ENCODE assay signal across 8 cellular contexts in genomic region chr3:136197159-136197715, GRCh38. TPM values are rescaled to one million over a fixed set of nuclear protein-coding genes. Genes with fewer than 3 reads are reported as not detected.
DNase-seq lines count a peak whose midpoint lies in the region; ATAC-seq and TF ChIP-seq lines count a peak whose summit lies in the region.

No MANE protein-coding gene starts in this region.

- WGBS in hepatocyte (ENCODE audit: low lambda C conversion rate, missing lambda C conversion rate) = 15% methylated on average over 13 of the region's 13 CpGs
- 18% methylated on average over 13 of the region's 13 CpGs for WGBS in smooth muscle cell (ENCODE audit: low lambda C conversion rate)

- peaks cover 2% of the 10 kb centered on the region; the same call in 1 of the 2 replicates for H3K27me3 Mint-ChIP-seq in WTC11 (ENCODE audit: low read depth)

- DNase-seq in right atrium auricular region (ENCODE audit: low spot score) (no peak), Right ventricle myocardium superior (no peak), WTC11 (ENCODE audit: low spot score) (no peak), hepatocyte (ENCODE audit: low spot score) (no peak), smooth muscle cell (lab: John Stamatoyannopoulos, UW; ENCODE audit: unreplicated experiment) (no peak)

- peaks cover 31% of the 10 kb centered on the region for H3K4me1 Mint-ChIP-seq in WTC11

- POLR2A ChIA-PET in WTC11 (lab: Charles Lee) = interaction anchor here (0.7 to 1.9 kb wide), 7 partner anchors 9 to 596 kb away, joined by 3 to 14 read pairs (median 3); partner anchors contain the start of gene STAG1

- peaks cover 0 to 26% of the 10 kb centered on the region in 2 donors for H3K4me1 ChIP-seq in right atrium auricular region
- peaks cover 15% of the 10 kb centered on the region for H3K4me1 ChIP-seq in hepatocyte (ENCODE audit: insufficient read depth)
- H3K4me1 ChIP-seq in smooth muscle cell (ENCODE audit: low read depth) = peaks cover 28% of the 10 kb centered on the region

- intact Hi-C loops in Right ventricle myocardium superior (cut with DNase I) = loop anchor here (2.0 to 10.0 kb wide), 2 partner anchors 54 to 558 kb away; partner anchors contain the start of genes PCCB and STAG1

- H4K20me1 ChIP-seq in hepatocyte (ENCODE audit: insufficient read depth, poor library complexity, severe bottlenecking) (peaks cover 33% of the 10 kb centered on the region), smooth muscle cell (ENCODE audit: low read depth) (peaks cover 32% of the 10 kb centered on the region)

- H3K4me3 ChIP-seq in right atrium auricular region (peak overlapping the region; percentile 69 to 76), hepatocyte (peak overlapping the region; percentile 25), smooth muscle cell (peak overlapping the region; percentile 97)

- no peak for ATAC-seq in Right ventricle myocardium superior (ENCODE audit: poor library complexity)
- no peak for ATAC-seq in WTC11
- ATAC-seq in GM21381 (IDR thresholded peaks at IDR 0.05; ENCODE audit: unreplicated experiment) = no peak
- no peak for ATAC-seq in GM19467 (IDR thresholded peaks at IDR 0.05; ENCODE audit: unreplicated experiment)
- ATAC-seq in HG02938 (IDR thresholded peaks at IDR 0.05; ENCODE audit: unreplicated experiment) = no peak

- H3K36me3 Mint-ChIP-seq in WTC11 = peaks cover 8% of the 10 kb centered on the region

- H3F3A ChIP-seq in smooth muscle cell (ENCODE audit: low read depth) = peaks cover 20% of the 10 kb centered on the region

- H3K27ac Mint-ChIP-seq in WTC11 = peak overlapping the region; percentile 100

- CTCF ChIA-PET in WTC11 (lab: Charles Lee) = interaction anchor here (0.7 to 3.8 kb wide), 3 partner anchors 10 to 555 kb away, joined by 3 to 22 read pairs (median 6); partner anchors contain the start of gene STAG1

- TF ChIP-seq CTCF in right atrium auricular region (IDR thresholded peaks at IDR 0.05) (no peak), WTC11 (IDR thresholded peaks at IDR 0.05) (no peak), hepatocyte (IDR thresholded peaks at IDR 0.05; ENCODE audit: poor library complexity) (no peak), smooth muscle cell (IDR thresholded peaks at IDR 0.05; ENCODE audit: borderline replicate concordance, insufficient read depth, poor library complexity, severe bottlenecking) (no peak)

- H3K27me3 ChIP-seq in right atrium auricular region (no peaks in the 10 kb centered on the region), hepatocyte (no peaks in the 10 kb centered on the region), smooth muscle cell (ENCODE audit: low read depth) (no peaks in the 10 kb centered on the region)

- peak overlapping the region; percentile 85 for H3K9ac ChIP-seq in smooth muscle cell (ENCODE audit: low read depth)

- peak overlapping the region; percentile 99 to 100 for H3K27ac ChIP-seq in right atrium auricular region
- peak overlapping the region; percentile 99 for H3K27ac ChIP-seq in hepatocyte
- peak overlapping the region; percentile 99 for H3K27ac ChIP-seq in smooth muscle cell (ENCODE audit: low read depth)

- H3K4me2 ChIP-seq in hepatocyte (peak overlapping the region; percentile 78), smooth muscle cell (peak overlapping the region; percentile 89)

- H3K4me3 Mint-ChIP-seq in WTC11 = peak overlapping the region; percentile 97

- peak overlapping the region; percentile 68 for H2AFZ ChIP-seq in hepatocyte
- peak overlapping the region; percentile 90 for H2AFZ ChIP-seq in smooth muscle cell (ENCODE audit: low read depth)

- H3K79me2 ChIP-seq in hepatocyte = peaks cover 42% of the 10 kb centered on the region
- peaks cover 34% of the 10 kb centered on the region for H3K79me2 ChIP-seq in smooth muscle cell (ENCODE audit: low read depth)

- no peaks in the 10 kb centered on the region; the same call in 1 of the 2 replicates for H3K9me3 Mint-ChIP-seq in WTC11

- H3K36me3 ChIP-seq in right atrium auricular region (no peaks in the 10 kb centered on the region), hepatocyte (replicated peaks; ENCODE audit: insufficient read depth, low read depth) (no peaks in the 10 kb centered on the region), smooth muscle cell (ENCODE audit: low read depth) (no peaks in the 10 kb centered on the region)

- no peaks in the 10 kb centered on the region for H3K9me3 ChIP-seq in right atrium auricular region
- H3K9me3 ChIP-seq in hepatocyte (ENCODE audit: low read depth) = no peaks in the 10 kb centered on the region
- no peaks in the 10 kb centered on the region for H3K9me3 ChIP-seq in smooth muscle cell (replicated peaks; ENCODE audit: low read depth)

- H3K9me2 ChIP-seq in hepatocyte (replicated peaks; ENCODE audit: insufficient read depth) = no peaks in the 10 kb centered on the region

TF ChIP-seq in WTC11, 78 proteins besides CTCF, POLR2A, EP300 and RAD21:
- TF ChIP-seq RORB (CRISPR knock-in tag; IDR thresholded peaks at IDR 0.05) (no peak), CREB1 (CRISPR knock-in tag; IDR thresholded peaks at IDR 0.05) (no peak), JAZF1 (CRISPR knock-in tag; IDR thresholded peaks at IDR 0.05) (no peak), GRHL2 (CRISPR knock-in tag; IDR thresholded peaks at IDR 0.05; ENCODE audit: insufficient replicate concordance, severe bottlenecking) (no peak), ZNF317 (CRISPR knock-in tag; IDR thresholded peaks at IDR 0.05; ENCODE audit: borderline replicate concordance, low read depth) (no peak), HMGA2 (CRISPR knock-in tag; IDR thresholded peaks at IDR 0.05) (no peak), SP1 (CRISPR knock-in tag; conservative IDR thresholded peaks at IDR 0.05) (no peak), MLX (CRISPR knock-in tag; IDR thresholded peaks at IDR 0.05) (no peak), HMGXB4 (CRISPR knock-in tag; IDR thresholded peaks at IDR 0.05) (no peak), NR2C2 (CRISPR knock-in tag; IDR thresholded peaks at IDR 0.05) (no peak), RELA (CRISPR knock-in tag; IDR thresholded peaks at IDR 0.05; ENCODE audit: borderline replicate concordance) (no peak)

RNA-seq across cellular contexts. Expression of gene MSL2, which starts 1.1 kb away (rescaled TPM):
- total RNA-seq in right atrium auricular region (10 to 100 TPM; 19.2 to 22.0 TPM), Right ventricle myocardium superior (20.1 TPM), WTC11 (2021) (36.7 to 38.2 TPM (median 37.8 TPM) in 3 replicates), hepatocyte (14.2 and 20.2 TPM in 2 replicates), smooth muscle cell (16.9 and 39.9 TPM in 2 replicates)
- polyA plus RNA-seq in hepatocyte (3.4 and 4.5 TPM in 2 replicates), smooth muscle cell (5.7 and 6.9 TPM in 2 replicates)

RNA-seq across cellular contexts. Expression of gene PCCB, which starts 52.9 kb away (rescaled TPM):
- total RNA-seq in right atrium auricular region = 100 to 1,000 TPM in 1 of 2 donors, 10 to 100 TPM in 1; 43.2 to 112 TPM
- 104 TPM for total RNA-seq in Right ventricle myocardium superior
- 69.0 to 77.2 TPM (median 72.1 TPM) in 3 replicates for total RNA-seq in WTC11 (2021)
- total RNA-seq in hepatocyte = 51.0 and 52.7 TPM in 2 replicates
- 32.0 and 34.1 TPM in 2 replicates for polyA plus RNA-seq in hepatocyte
- total RNA-seq in smooth muscle cell = 17.6 and 26.4 TPM in 2 replicates
- polyA plus RNA-seq in smooth muscle cell = 21.6 and 27.7 TPM in 2 replicates

Comparison
In these comparisons a context has a peak if more than half of its experiments do, and no peak if none do; other contexts are left out.
1. H3K4me3 ChIP-seq: peak in every context shown above with its lines; median percentile 97 in smooth muscle cell; 72 in right atrium auricular region; 25 in hepatocyte.